In genomic region chr12:66707002-66707697, GRCh38 we compare ENCODE assay signal across 26 cellular contexts. TPM values are rescaled to one million over a fixed set of nuclear protein-coding genes. Genes with fewer than 3 reads are reported as not detected.
A peak's percentile ranks its signal among the peaks of the same experiment; 100 is the strongest.
DNase-seq lines count a peak whose midpoint lies in the region; ATAC-seq and TF ChIP-seq lines count a peak whose summit lies in the region.
"Had no signal": no experiment of that assay in that cellular context is flagged by ENCODE, and none has a peak within 500 bp of the region (broad histone marks: within the 10 kb centered on the region; RNA-seq: fewer than 3 reads in every experiment).

No MANE protein-coding gene starts in this region.

- peak overlapping the region; percentile 50 for H3K4me2 ChIP-seq in neural cell (ENCODE audit: low read length)
- H3K4me2 ChIP-seq: BLaER1 had no signal

- H3K79me2 ChIP-seq in neural cell (replicated peaks; ENCODE audit: insufficient read depth, low read length) = no peaks in the 10 kb centered on the region

- H3K9me2 ChIP-seq in neural cell (ENCODE audit: insufficient read depth, low read length) = no peaks in the 10 kb centered on the region

- H3K36me3 ChIP-seq in cardiac muscle cell = no peaks in the 10 kb centered on the region
- no peaks in the 10 kb centered on the region for H3K36me3 ChIP-seq in neural cell (ENCODE audit: insufficient read depth, low read length)
- H3K36me3 ChIP-seq: BE2C, BLaER1 had no signal

- H3K9me3 ChIP-seq in cardiac muscle cell (ENCODE audit: low read depth) = peaks cover 2% of the 10 kb centered on the region
- no peaks in the 10 kb centered on the region for H3K9me3 ChIP-seq in neural cell (ENCODE audit: low read length)
- H3K9me3 ChIP-seq: BE2C, BLaER1 had no signal

- TF ChIP-seq EP300 in neural cell (conservative IDR thresholded peaks at IDR 0.05; ENCODE audit: poor library complexity, severe bottlenecking) = peak; percentile 58

- H2AFZ ChIP-seq in neural cell (ENCODE audit: low read depth, low read length) = no peak overlapping the region

- intact Hi-C loops in Right ventricle myocardium inferior (cut with DNase I) (no loop called here), cardiac septum (cut with DNase I) (loop anchor here (10.0 kb wide), 1 partner anchor 442 kb away; no protein-coding TSS in a partner anchor), left ventricle myocardium superior (cut with micrococcal nuclease) (no loop called here)

- H4K20me1 ChIP-seq in neural cell (ENCODE audit: insufficient read depth) = no peaks in the 10 kb centered on the region
- H4K20me1 ChIP-seq: BLaER1 had no signal

- ATAC-seq in Right ventricle myocardium inferior = peak; percentile 63
- ATAC-seq in left ventricle myocardium superior = peak; percentile 70
- ATAC-seq: GM12878 had no signal

- H3K27me3 ChIP-seq in cardiac muscle cell = no peaks in the 10 kb centered on the region
- no peaks in the 10 kb centered on the region for H3K27me3 ChIP-seq in neural cell (ENCODE audit: insufficient read depth, low read depth, low read length)
- H3K27me3 ChIP-seq: BE2C, BLaER1 had no signal

- TF ChIP-seq RAD21 in neural cell (conservative IDR thresholded peaks at IDR 0.05) = no peak

- no peaks in the 10 kb centered on the region for H3F3A ChIP-seq in neural cell (ENCODE audit: insufficient read depth, low read length, poor library complexity, severe bottlenecking)

- H3K9ac ChIP-seq in neural cell (ENCODE audit: low read length) = no peak overlapping the region
- H3K9ac ChIP-seq: BLaER1 had no signal

- H3K4me3 ChIP-seq in cardiac muscle cell (no peak overlapping the region), neural cell (ENCODE audit: low read length) (peak overlapping the region; percentile 22)
- H3K4me3 ChIP-seq: BLaER1, GM12878 had no signal

- H3K27ac ChIP-seq in cardiac muscle cell (peak overlapping the region; percentile 87), neural cell (ENCODE audit: low read length) (no peak overlapping the region)
- H3K27ac ChIP-seq: 22Rv1, BLaER1 had no signal

- no peak for DNase-seq in Right ventricle myocardium inferior (ENCODE audit: missing footprints)
- DNase-seq in cardiac septum (ENCODE audit: low spot score) = no peak
- no peak for DNase-seq in cardiac muscle cell (ENCODE audit: low read depth in 1 of 2, low spot score in 1 of 2)
- DNase-seq in left ventricle myocardium superior = no peak
- DNase-seq in NCI-H1105 (lab: John Stamatoyannopoulos, UW) = no peak
- DNase-seq in 8988T = no peak
- DNase-seq: ACHN; BE2C; C1 segment of cervical spinal cord; CD4-positive, alpha-beta memory T cell; CD4-positive, CD25-positive, alpha-beta regulatory T cell; CD8-positive, alpha-beta memory T cell; COR-L47; DMS 273 treated with DMSO at 0.1 percent for 48 hours; DMS153; DMS53; DMS79; DND-41; EL; GDM1 had no signal

- no peak for TF ChIP-seq CTCF in cardiac muscle cell (IDR thresholded peaks at IDR 0.05; ENCODE audit: low read depth, low read length)
- no peak for TF ChIP-seq CTCF in neural cell (IDR thresholded peaks at IDR 0.05; ENCODE audit: poor library complexity, severe bottlenecking)

- H3K4me1 ChIP-seq in cardiac muscle cell (ENCODE audit: low read depth) = peaks cover 37% of the 10 kb centered on the region
- H3K4me1 ChIP-seq: BE2C, BLaER1 had no signal

TF ChIP-seq in neural cell, 6 proteins besides CTCF, POLR2A, EP300 and RAD21:
- TF ChIP-seq MXI1 (conservative IDR thresholded peaks at IDR 0.05; ENCODE audit: poor library complexity, severe bottlenecking) (no peak), TAF1 (IDR thresholded peaks at IDR 0.05; ENCODE audit: low read depth) (no peak), POLR2AphosphoS5 (IDR thresholded peaks at IDR 0.05) (peak; percentile 47), SMC3 (conservative IDR thresholded peaks at IDR 0.05; ENCODE audit: poor library complexity) (no peak), EZH2 (IDR thresholded peaks at IDR 0.05; ENCODE audit: borderline replicate concordance, insufficient read depth, low read length, poor library complexity, severe bottlenecking) (no peak)

RNA-seq across cellular contexts. Expression of gene GRIP1, which starts 28.3 kb away (rescaled TPM):
- total RNA-seq in Right ventricle myocardium inferior (5.4 TPM), cardiac septum (0.81 TPM), cardiac muscle cell (5.2 and 7.4 TPM in 2 replicates), left ventricle myocardium superior (7.7 TPM)
- polyA plus RNA-seq in cardiac muscle cell (2.6 and 10.2 TPM in 2 replicates), neural cell (41.1 and 54.9 TPM in 2 replicates)
- polyA minus RNA-seq in neural cell = 134 and 148 TPM in 2 replicates
- polyA plus RNA-seq: AG04450, CD14-positive monocyte had no signal
